26 cellular contexts compared by ENCODE assay signal in the genomic region with DNA sequence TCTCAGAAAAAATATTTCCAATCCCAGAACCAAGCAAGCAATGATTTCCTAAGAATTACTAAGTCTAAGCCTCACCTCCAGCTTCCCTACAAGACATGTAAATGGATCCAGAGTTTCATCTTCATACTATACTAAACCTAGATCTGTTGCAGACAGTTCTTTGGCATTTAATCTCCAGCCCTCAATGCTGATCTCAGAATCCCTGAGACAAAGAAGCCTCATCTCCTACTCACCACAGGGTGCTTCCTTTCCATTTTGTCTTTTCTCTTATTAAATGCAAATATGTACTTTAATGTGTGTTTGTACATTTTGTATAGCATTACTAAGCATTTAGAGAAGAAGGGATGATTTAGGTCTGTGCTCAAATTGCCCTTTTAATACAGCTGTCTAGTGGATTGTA.
"Had no signal": no experiment of that assay in that cellular context is flagged by ENCODE, and none has a peak within 500 bp of the region (broad histone marks: within the 10 kb centered on the region; RNA-seq: fewer than 3 reads in every experiment).

No MANE protein-coding gene starts in this region.

- H3K27ac ChIP-seq: coronary artery, dorsolateral prefrontal cortex, heart right ventricle, left ventricle myocardium inferior, ovary, right atrium auricular region, sigmoid colon, skin epidermis, testis, tibial nerve, upper lobe of right lung, vagina had no signal

- H3K4me3 ChIP-seq: coronary artery, dorsolateral prefrontal cortex, heart right ventricle, left ventricle myocardium inferior, lung, ovary, right atrium auricular region, sigmoid colon, skin epidermis, testis, tibial nerve, upper lobe of right lung, vagina had no signal

- H3K36me3 Mint-ChIP-seq: naive thymus-derived CD4-positive, alpha-beta T cell; stimulated activated naive B cell treated with anti-CD40 and anti-IgM and Interleukin-4, amounts not matched to agents 10 μg/mL and 1 μg/mL and 100 μg/mL, for 72 hours had no signal

- ATAC-seq: esophagus mucosa; heart right ventricle; left cardiac atrium; naive thymus-derived CD4-positive, alpha-beta T cell; stimulated activated naive B cell treated with anti-CD40 and anti-IgM and Interleukin-4, amounts not matched to agents 10 μg/mL and 1 μg/mL and 100 μg/mL, for 72 hours; stimulated activated naive CD8-positive, alpha-beta T cell treated with anti-CD3 and anti-CD28 coated beads, Interleukin-15, amount 100 ng/mL, for 72 hours; upper lobe of right lung had no signal

- DNase-seq: dorsolateral prefrontal cortex; effector CD8-positive, alpha-beta T cell; heart right ventricle; hypothalamus; kidney; left cardiac atrium; left ventricle myocardium inferior; mesenchymal stem cell; naive thymus-derived CD4-positive, alpha-beta T cell; nephron progenitor cell; nucleus accumbens; ovary; sigmoid colon; stimulated activated CD4-positive, alpha-beta T cell treated with anti-CD3 and anti-CD28 coated beads, Interleukin-2, amount 100 ng/mL, for 24 hours; stimulated activated CD4-positive, alpha-beta T cell treated with anti-CD3 and anti-CD28 coated beads, Interleukin-4, amount 100 ng/mL, for 4 hours; stimulated activated naive B cell treated with anti-CD40 and anti-IgM and Interleukin-4, amounts not matched to agents 10 μg/mL and 1 μg/mL and 100 μg/mL, for 72 hours; stimulated activated naive CD8-positive, alpha-beta T cell treated with anti-CD3 and anti-CD28 coated beads, Interleukin-15, amount 100 ng/mL, for 72 hours; testis; upper lobe of right lung had no signal

- H3K27me3 ChIP-seq: dorsolateral prefrontal cortex, heart right ventricle, ovary, right atrium auricular region, sigmoid colon, testis, tibial nerve, upper lobe of right lung, vagina had no signal

- H3K4me1 Mint-ChIP-seq: naive thymus-derived CD4-positive, alpha-beta T cell; nephron progenitor cell; stimulated activated naive B cell treated with anti-CD40 and anti-IgM and Interleukin-4, amounts not matched to agents 10 μg/mL and 1 μg/mL and 100 μg/mL, for 72 hours; stimulated activated naive CD8-positive, alpha-beta T cell treated with anti-CD3 and anti-CD28 coated beads, Interleukin-15, amount 100 ng/mL, for 72 hours had no signal

- H3K9me3 ChIP-seq: ovary, testis, upper lobe of right lung, vagina had no signal

- H3K27ac Mint-ChIP-seq: naive thymus-derived CD4-positive, alpha-beta T cell; nephron progenitor cell; stimulated activated naive B cell treated with anti-CD40 and anti-IgM and Interleukin-4, amounts not matched to agents 10 μg/mL and 1 μg/mL and 100 μg/mL, for 72 hours; stimulated activated naive CD8-positive, alpha-beta T cell treated with anti-CD3 and anti-CD28 coated beads, Interleukin-15, amount 100 ng/mL, for 72 hours had no signal

- H3K4me1 ChIP-seq: heart right ventricle, left ventricle myocardium inferior, right atrium auricular region, sigmoid colon, testis, tibial nerve, upper lobe of right lung, vagina had no signal

- H3K27me3 Mint-ChIP-seq: naive thymus-derived CD4-positive, alpha-beta T cell; stimulated activated naive B cell treated with anti-CD40 and anti-IgM and Interleukin-4, amounts not matched to agents 10 μg/mL and 1 μg/mL and 100 μg/mL, for 72 hours; stimulated activated naive CD8-positive, alpha-beta T cell treated with anti-CD3 and anti-CD28 coated beads, Interleukin-15, amount 100 ng/mL, for 72 hours had no signal

- H3K4me3 Mint-ChIP-seq: naive thymus-derived CD4-positive, alpha-beta T cell; nephron progenitor cell; stimulated activated naive B cell treated with anti-CD40 and anti-IgM and Interleukin-4, amounts not matched to agents 10 μg/mL and 1 μg/mL and 100 μg/mL, for 72 hours; stimulated activated naive CD8-positive, alpha-beta T cell treated with anti-CD3 and anti-CD28 coated beads, Interleukin-15, amount 100 ng/mL, for 72 hours had no signal

- H3K36me3 ChIP-seq: heart right ventricle, left ventricle myocardium inferior, ovary, right atrium auricular region, sigmoid colon, tibial nerve, upper lobe of right lung, vagina had no signal
